Comparison of ENCODE assay signal across 11 cellular contexts in genomic region chr12:116881867-116882507, GRCh38. TPM values are rescaled to one million over a fixed set of nuclear protein-coding genes. Genes with fewer than 3 reads are reported as not detected.
DNase-seq lines count a peak whose midpoint lies in the region; ATAC-seq and TF ChIP-seq lines count a peak whose summit lies in the region.
"Had no signal": no experiment of that assay in that cellular context is flagged by ENCODE, and none has a peak within 500 bp of the region (broad histone marks: within the 10 kb centered on the region; RNA-seq: fewer than 3 reads in every experiment).

No MANE protein-coding gene starts in this region.

- H3K27ac ChIP-seq in thymus (ENCODE audit: low read depth): no peak overlapping the region
- H3K27ac ChIP-seq: SJSA1 had no signal

- no peaks in the 10 kb centered on the region for H3K9me3 ChIP-seq in thymus (ENCODE audit: control insufficient read depth)
- H3K9me3 ChIP-seq: SJSA1 had no signal

- TF ChIP-seq CTCF in natural killer cell (IDR thresholded peaks at IDR 0.05): no peak

- intact Hi-C loops in natural killer cell (cut with micrococcal nuclease): no loop called here
- intact Hi-C loops in activated CD4-positive, alpha-beta memory T cell treated with anti-CD3 and anti-CD28 coated beads for 36 hours (cut with micrococcal nuclease): loop anchor here (1.0 kb wide), 1 partner anchor 173 kb away; no protein-coding TSS in a partner anchor

- peak overlapping the region; percentile 58 for H3K4me3 ChIP-seq in thymus (ENCODE audit: low read length)

- 5% methylated on average over 29 of the region's 29 CpGs for WGBS in thymus

- peaks cover 22% of the 10 kb centered on the region for H3K4me1 ChIP-seq in thymus (ENCODE audit: control insufficient read depth, insufficient read depth, low read length)

- CTCF ChIA-PET in activated CD4-positive, alpha-beta memory T cell treated with anti-CD3 and anti-CD28 coated beads for 36 hours (lab: Charles Lee): interaction anchor here (0.8 to 1.4 kb wide), 3 partner anchors 178 to 181 kb away, joined by 3 to 11 read pairs (median 4); no protein-coding TSS in a partner anchor

- peaks cover 31% of the 10 kb centered on the region for H3K27me3 ChIP-seq in thymus (ENCODE audit: control insufficient read depth, insufficient read depth)

- no peak for ATAC-seq in natural killer cell
- no peak for ATAC-seq in natural killer cell treated with Interleukin-12 subunit alpha and Interleukin-12 subunit beta and Interleukin-15 and Interleukin-18, amount 100 ng/mL, for 72 hours
- no peak for ATAC-seq in GM19463 (IDR thresholded peaks at IDR 0.05; ENCODE audit: unreplicated experiment)

- POLR2A ChIA-PET in activated CD4-positive, alpha-beta memory T cell treated with anti-CD3 and anti-CD28 coated beads for 36 hours (lab: Charles Lee): no interaction called here

- H3K27ac Mint-ChIP-seq in natural killer cell: no peak overlapping the region
- H3K27ac Mint-ChIP-seq in natural killer cell treated with Interleukin-12 subunit alpha and Interleukin-12 subunit beta and Interleukin-15 and Interleukin-18, amount 100 ng/mL, for 72 hours: no peak overlapping the region
- H3K27ac Mint-ChIP-seq in activated CD4-positive, alpha-beta memory T cell treated with anti-CD3 and anti-CD28 coated beads for 36 hours: no peak overlapping the region

- no peaks in the 10 kb centered on the region for H3K36me3 Mint-ChIP-seq in natural killer cell
- peaks cover 4% of the 10 kb centered on the region for H3K36me3 Mint-ChIP-seq in natural killer cell treated with Interleukin-12 subunit alpha and Interleukin-12 subunit beta and Interleukin-15 and Interleukin-18, amount 100 ng/mL, for 72 hours
- no peaks in the 10 kb centered on the region for H3K36me3 Mint-ChIP-seq in activated CD4-positive, alpha-beta memory T cell treated with anti-CD3 and anti-CD28 coated beads for 36 hours

- H3K27me3 Mint-ChIP-seq in natural killer cell (ENCODE audit: low read depth in 2 of 2): peaks cover 58 to 75% of the 10 kb centered on the region in 2 donors
- peaks cover 53 to 70% of the 10 kb centered on the region in 2 donors for H3K27me3 Mint-ChIP-seq in natural killer cell treated with Interleukin-12 subunit alpha and Interleukin-12 subunit beta and Interleukin-15 and Interleukin-18, amount 100 ng/mL, for 72 hours
- peaks cover 61% of the 10 kb centered on the region for H3K27me3 Mint-ChIP-seq in activated CD4-positive, alpha-beta memory T cell treated with anti-CD3 and anti-CD28 coated beads for 36 hours

- DNase-seq in natural killer cell (no peak), left kidney (ENCODE audit: low read depth, low spot score) (peak; percentile 55), HPDE6-E6E7 (ENCODE audit: extremely low spot score) (no peak)
- no peak for DNase-seq in natural killer cell treated with Interleukin-12 subunit alpha and Interleukin-12 subunit beta and Interleukin-15 and Interleukin-18, amount 100 ng/mL, for 72 hours (ENCODE audit: low spot score)
- DNase-seq in activated CD4-positive, alpha-beta memory T cell treated with anti-CD3 and anti-CD28 coated beads for 36 hours: no peak
- no peak for DNase-seq in effector CD8-positive, alpha-beta T cell (lab: John Stamatoyannopoulos, UW)
- DNase-seq: MV-4-11 had no signal

- H3K4me3 Mint-ChIP-seq in natural killer cell: peak overlapping the region; percentile 17
- H3K4me3 Mint-ChIP-seq in natural killer cell treated with Interleukin-12 subunit alpha and Interleukin-12 subunit beta and Interleukin-15 and Interleukin-18, amount 100 ng/mL, for 72 hours: no peak overlapping the region
- peak overlapping the region; percentile 35 for H3K4me3 Mint-ChIP-seq in activated CD4-positive, alpha-beta memory T cell treated with anti-CD3 and anti-CD28 coated beads for 36 hours

- peaks cover 18 to 25% of the 10 kb centered on the region in 2 donors for H3K4me1 Mint-ChIP-seq in natural killer cell
- peaks cover 16% of the 10 kb centered on the region in 2 donors for H3K4me1 Mint-ChIP-seq in natural killer cell treated with Interleukin-12 subunit alpha and Interleukin-12 subunit beta and Interleukin-15 and Interleukin-18, amount 100 ng/mL, for 72 hours (ENCODE audit: low read depth in 2 of 2)
- H3K4me1 Mint-ChIP-seq in activated CD4-positive, alpha-beta memory T cell treated with anti-CD3 and anti-CD28 coated beads for 36 hours (ENCODE audit: low read depth): peaks cover 34% of the 10 kb centered on the region

- H3K36me3 ChIP-seq in thymus (ENCODE audit: control insufficient read depth, insufficient read depth): no peaks in the 10 kb centered on the region
- H3K36me3 ChIP-seq: SJSA1 had no signal

- H3K9me3 Mint-ChIP-seq in natural killer cell: no peaks in the 10 kb centered on the region
- no peaks in the 10 kb centered on the region for H3K9me3 Mint-ChIP-seq in natural killer cell treated with Interleukin-12 subunit alpha and Interleukin-12 subunit beta and Interleukin-15 and Interleukin-18, amount 100 ng/mL, for 72 hours
- H3K9me3 Mint-ChIP-seq in activated CD4-positive, alpha-beta memory T cell treated with anti-CD3 and anti-CD28 coated beads for 36 hours: no peaks in the 10 kb centered on the region

RNA-seq across cellular contexts. Expression of gene HRK, which starts 0.7 kb away (rescaled TPM):
- total RNA-seq in natural killer cell: under 1 TPM in 1 of 3 donors, not detected in 2; 0.15 TPM
- total RNA-seq in natural killer cell treated with Interleukin-12 subunit alpha and Interleukin-12 subunit beta and Interleukin-15 and Interleukin-18, amount 100 ng/mL, for 72 hours: not detected
- not detected for total RNA-seq in activated CD4-positive, alpha-beta memory T cell treated with anti-CD3 and anti-CD28 coated beads for 36 hours
- polyA plus RNA-seq in thymus: 1.9 TPM
- total RNA-seq: epithelial cell of proximal tubule, SJSA1 had no signal

RNA-seq across cellular contexts. Expression of gene FBXW8, which starts 28.8 kb away (rescaled TPM):
- 10 to 100 TPM; 11.5 to 16.0 (median 13.5) TPM for total RNA-seq in natural killer cell
- total RNA-seq in natural killer cell treated with Interleukin-12 subunit alpha and Interleukin-12 subunit beta and Interleukin-15 and Interleukin-18, amount 100 ng/mL, for 72 hours: 10 to 100 TPM in 1 of 2 donors, 1 to 10 TPM in 1; 9.6 to 11.5 TPM
- 1 to 10 TPM; 5.3 to 5.7 TPM for total RNA-seq in activated CD4-positive, alpha-beta memory T cell treated with anti-CD3 and anti-CD28 coated beads for 36 hours
- polyA plus RNA-seq in thymus: 4.5 TPM
